In the genomic region with DNA sequence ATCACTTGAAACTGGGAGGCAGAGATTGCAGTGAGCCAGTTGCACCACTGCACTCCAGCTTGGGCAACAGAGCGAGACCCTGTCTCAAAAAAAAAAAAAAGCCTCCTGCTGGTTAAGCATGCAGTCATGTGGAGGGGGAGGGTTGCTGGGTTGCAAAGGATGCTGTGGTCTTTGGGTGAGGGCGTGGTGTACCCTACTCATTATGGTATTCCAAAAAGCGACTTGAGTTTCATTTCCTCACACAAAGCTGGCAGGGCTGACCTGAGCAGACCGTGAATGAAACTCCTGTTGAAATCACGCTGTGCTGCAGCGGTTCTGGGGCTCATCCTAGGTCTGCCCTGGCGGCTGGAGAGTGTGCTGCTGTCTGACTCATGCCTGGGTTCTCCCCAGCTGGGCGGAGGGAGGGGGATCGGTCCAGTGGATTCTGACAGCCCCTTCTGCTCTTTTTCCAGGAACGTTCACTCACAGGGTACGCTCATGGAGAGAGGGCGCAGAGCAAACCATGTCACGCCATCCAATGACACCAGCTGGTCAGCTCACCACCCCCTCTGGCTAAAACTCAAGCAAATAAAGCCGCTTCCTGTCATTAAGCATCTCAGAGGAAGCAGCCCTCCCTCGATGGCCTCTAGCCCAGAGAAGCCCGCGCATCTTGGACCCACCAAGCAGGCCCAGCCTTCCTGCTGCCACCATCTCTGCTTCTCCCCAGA, we compare ENCODE assay signal across 8 cellular contexts.
DNase-seq lines count a peak whose midpoint lies in the region; ATAC-seq and TF ChIP-seq lines count a peak whose summit lies in the region.

No MANE protein-coding gene starts in this region.

- H3K9me3 ChIP-seq in muscle layer of duodenum (ENCODE audit: control insufficient read depth in 1 of 2, low read length in 2 of 2) (no peaks in the 10 kb centered on the region), uterus (no peaks in the 10 kb centered on the region)

- DNase-seq in ELR (ENCODE audit: low read depth) (peak; percentile 65), T-helper 9 cell (peak; percentile 15), cerebellum (ENCODE audit: low spot score) (peak; percentile 28), uterus (peak; percentile 39 to 57), NCI-H226 (no peak)
- peak; percentile 65 for DNase-seq in Jurkat, Clone E6-1 (ENCODE audit: low read depth, low spot score)

- H3K36me3 ChIP-seq in muscle layer of duodenum (ENCODE audit: control insufficient read depth in 1 of 2, insufficient read depth in 2 of 2, low read length in 2 of 2) (no peaks in the 10 kb centered on the region), uterus (no peaks in the 10 kb centered on the region)

- intact Hi-C loops in uterus (cut with DNase I; ENCODE audit: low total_unique reads) = no loop called here

- H3K4me1 ChIP-seq in muscle layer of duodenum (ENCODE audit: control insufficient read depth in 1 of 2, insufficient read depth in 2 of 2, low read length in 2 of 2) (peaks cover 0 to 13% of the 10 kb centered on the region in 2 donors), uterus (no peaks in the 10 kb centered on the region)

- no peak for TF ChIP-seq POLR2A in uterus (IDR thresholded peaks at IDR 0.05)

- H3K27me3 ChIP-seq in muscle layer of duodenum (ENCODE audit: low read depth, low read length) = no peaks in the 10 kb centered on the region
- no peaks in the 10 kb centered on the region for H3K27me3 ChIP-seq in uterus

- H3K27ac ChIP-seq in muscle layer of duodenum (ENCODE audit: low read length) = peak overlapping the region; percentile 28
- no peak overlapping the region for H3K27ac ChIP-seq in uterus

- no peak overlapping the region for H3K4me3 ChIP-seq in Jurkat, Clone E6-1 (ENCODE audit: low read length)
- H3K4me3 ChIP-seq in muscle layer of duodenum (ENCODE audit: low read depth in 1 of 2, low read length in 2 of 2) (peak overlapping the region in 1 of 2 donors; percentile 19), uterus (no peak overlapping the region)

- peak; percentile 88 for ATAC-seq in GM21526 (IDR thresholded peaks at IDR 0.05; ENCODE audit: low FRiP score, unreplicated experiment)

- TF ChIP-seq CTCF in uterus (IDR thresholded peaks at IDR 0.05) = no peak
